In genomic region chr1:6035719-6036118, GRCh38 we compare ENCODE assay signal across 15 cellular contexts. TPM values are rescaled to one million over a fixed set of nuclear protein-coding genes. Genes with fewer than 3 reads are reported as not detected.
DNase-seq lines count a peak whose midpoint lies in the region; ATAC-seq and TF ChIP-seq lines count a peak whose summit lies in the region.
"Had no signal": no experiment of that assay in that cellular context is flagged by ENCODE, and none has a peak within 500 bp of the region (broad histone marks: within the 10 kb centered on the region; RNA-seq: fewer than 3 reads in every experiment).

No MANE protein-coding gene starts in this region.

- intact Hi-C loops in CD4-positive, alpha-beta memory T cell (cut with micrococcal nuclease) = no loop called here
- intact Hi-C loops in activated CD8-positive, alpha-beta T cell treated with anti-CD3 and anti-CD28 coated beads for 36 hours (cut with micrococcal nuclease) = no loop called here
- intact Hi-C loops in OCI-LY7 (cut with micrococcal nuclease; ENCODE audit: unreplicated experiment) = no loop called here

- no peak for TF ChIP-seq CTCF in activated CD8-positive, alpha-beta T cell treated with anti-CD3 and anti-CD28 coated beads for 36 hours (IDR thresholded peaks at IDR 0.05)
- TF ChIP-seq CTCF in kidney epithelial cell (IDR thresholded peaks at IDR 0.05; ENCODE audit: insufficient read depth, low read length, poor library complexity, severe bottlenecking) = peak; percentile 13
- TF ChIP-seq CTCF in OCI-LY7 (conservative IDR thresholded peaks at IDR 0.05; ENCODE audit: low read length) = no peak

- peak overlapping the region in 1 of 8 donors; percentile 48 for H3K4me3 Mint-ChIP-seq in CD4-positive, alpha-beta memory T cell
- no peak overlapping the region for H3K4me3 Mint-ChIP-seq in activated CD8-positive, alpha-beta T cell treated with anti-CD3 and anti-CD28 coated beads for 36 hours
- H3K4me3 Mint-ChIP-seq: activated B cell treated with CpG ODN at 0.5 μM for 24 hours had no signal

- peaks cover 15% of the 10 kb centered on the region for H3K36me3 ChIP-seq in CD4-positive, alpha-beta memory T cell (ENCODE audit: insufficient read depth, low read length)
- no peaks in the 10 kb centered on the region for H3K36me3 ChIP-seq in kidney epithelial cell (ENCODE audit: control insufficient read depth, insufficient read depth, low read length)
- H3K36me3 ChIP-seq in OCI-LY7 (ENCODE audit: insufficient read depth, low read length) = peaks cover 22% of the 10 kb centered on the region; the same call in 1 of the 2 replicates
- H3K36me3 ChIP-seq: SJCRH30 had no signal

- peaks cover 36 to 89% (median 52%) of the 10 kb centered on the region in 4 donors for H3K4me1 Mint-ChIP-seq in CD4-positive, alpha-beta memory T cell
- peaks cover 68% of the 10 kb centered on the region for H3K4me1 Mint-ChIP-seq in activated CD8-positive, alpha-beta T cell treated with anti-CD3 and anti-CD28 coated beads for 36 hours (ENCODE audit: low read depth)

- H3K4me2 ChIP-seq in OCI-LY7 (ENCODE audit: low read length) = no peak overlapping the region
- H3K4me2 ChIP-seq: A549 had no signal

- ATAC-seq in activated CD8-positive, alpha-beta T cell treated with anti-CD3 and anti-CD28 coated beads for 36 hours = no peak

- peaks cover 61% of the 10 kb centered on the region for H3K4me1 ChIP-seq in CD4-positive, alpha-beta memory T cell (ENCODE audit: insufficient read depth, low read length)
- peaks cover 10% of the 10 kb centered on the region for H3K4me1 ChIP-seq in OCI-LY7 (ENCODE audit: insufficient read depth, low read length, poor library complexity, severe bottlenecking)
- H3K4me1 ChIP-seq: A549, SJCRH30 had no signal

- no peaks in the 10 kb centered on the region for H3K27me3 ChIP-seq in CD4-positive, alpha-beta memory T cell (ENCODE audit: insufficient read depth, low read length)
- H3K27me3 ChIP-seq in kidney epithelial cell (ENCODE audit: control insufficient read depth, insufficient read depth, low read length) = peaks cover 41% of the 10 kb centered on the region

- H3K9me3 Mint-ChIP-seq in CD4-positive, alpha-beta memory T cell = no peaks in the 10 kb centered on the region
- no peaks in the 10 kb centered on the region for H3K9me3 Mint-ChIP-seq in activated CD8-positive, alpha-beta T cell treated with anti-CD3 and anti-CD28 coated beads for 36 hours
- H3K9me3 Mint-ChIP-seq: activated B cell treated with CpG ODN at 0.5 μM for 24 hours had no signal

- H3K79me2 ChIP-seq in OCI-LY7 (ENCODE audit: insufficient read depth, low read depth, low read length) = peaks cover 13% of the 10 kb centered on the region

- H2AFZ ChIP-seq in OCI-LY7 (ENCODE audit: low read length) = no peak overlapping the region

- no peaks in the 10 kb centered on the region for H3K27me3 Mint-ChIP-seq in CD4-positive, alpha-beta memory T cell
- no peaks in the 10 kb centered on the region for H3K27me3 Mint-ChIP-seq in activated CD8-positive, alpha-beta T cell treated with anti-CD3 and anti-CD28 coated beads for 36 hours
- H3K27me3 Mint-ChIP-seq: activated B cell treated with CpG ODN at 0.5 μM for 24 hours had no signal

- no peak overlapping the region for H3K27ac ChIP-seq in CD4-positive, alpha-beta memory T cell (ENCODE audit: low read depth, low read length)
- no peak overlapping the region for H3K27ac ChIP-seq in OCI-LY7 (ENCODE audit: low read depth, low read length, poor library complexity, severe bottlenecking)
- H3K27ac ChIP-seq: A549, SJCRH30 had no signal

- peaks cover 16 to 47% of the 10 kb centered on the region in 2 donors for H3K36me3 Mint-ChIP-seq in CD4-positive, alpha-beta memory T cell
- peaks cover 55% of the 10 kb centered on the region for H3K36me3 Mint-ChIP-seq in activated CD8-positive, alpha-beta T cell treated with anti-CD3 and anti-CD28 coated beads for 36 hours (ENCODE audit: low read depth)

- no peaks in the 10 kb centered on the region for H3K9me2 ChIP-seq in OCI-LY7 (ENCODE audit: insufficient read depth, low read length)

- peak overlapping the region in 6 of 7 donors; percentile 17 to 82 (median 44) for H3K27ac Mint-ChIP-seq in CD4-positive, alpha-beta memory T cell
- peak overlapping the region; percentile 7 for H3K27ac Mint-ChIP-seq in activated CD8-positive, alpha-beta T cell treated with anti-CD3 and anti-CD28 coated beads for 36 hours
- H3K27ac Mint-ChIP-seq: activated B cell treated with CpG ODN at 0.5 μM for 24 hours had no signal

- H3K9me3 ChIP-seq in CD4-positive, alpha-beta memory T cell (ENCODE audit: control insufficient read depth in 1 of 2, low read length in 2 of 2) = no peaks in the 10 kb centered on the region
- H3K9me3 ChIP-seq in OCI-LY7 (ENCODE audit: low read length) = no peaks in the 10 kb centered on the region
- H3K9me3 ChIP-seq: A549, SJCRH30 had no signal

- no TSS peak for BruUV-seq in OCI-LY7 (replicated peaks; lab: Mats Ljungman, UMichigan)

- no peak overlapping the region for H3K4me3 ChIP-seq in CD4-positive, alpha-beta memory T cell (ENCODE audit: low read length in 2 of 2)
- H3K4me3 ChIP-seq in kidney epithelial cell (ENCODE audit: low read depth, low read length) (no peak overlapping the region), OCI-LY7 (ENCODE audit: low read depth, low read length, poor library complexity, severe bottlenecking) (no peak overlapping the region)
- H3K4me3 ChIP-seq: A549, SJCRH30 had no signal

- CTCF ChIA-PET in CD4-positive, alpha-beta memory T cell (lab: Charles Lee; ENCODE audit: partially characterized antibody) = interaction anchor here (1.1 to 1.4 kb wide), 2 partner anchors 14 to 42 kb away, joined by 3 read pairs; no protein-coding TSS in a partner anchor
- CTCF ChIA-PET in activated CD8-positive, alpha-beta T cell treated with anti-CD3 and anti-CD28 coated beads for 36 hours (lab: Charles Lee) = interaction anchor here (1.7 kb wide), 1 partner anchor 8 kb away, joined by 10 read pairs; no protein-coding TSS in a partner anchor
- CTCF ChIA-PET in OCI-LY7 (lab: Charles Lee; ENCODE audit: unreplicated experiment) = no interaction called here

- peak; percentile 16 for DNase-seq in NCI-H2227 treated with DMSO at 0.1 percent for 48 hours (lab: John Stamatoyannopoulos, UW)
- no peak for DNase-seq in NCI-H2227 (lab: John Stamatoyannopoulos, UW; ENCODE audit: unreplicated experiment)
- no peak for DNase-seq in CD4-positive, alpha-beta memory T cell
- DNase-seq in activated CD8-positive, alpha-beta T cell treated with anti-CD3 and anti-CD28 coated beads for 36 hours = no peak
- DNase-seq in kidney epithelial cell (ENCODE audit: low read depth) = no peak
- no peak for DNase-seq in OCI-LY7 (ENCODE audit: low spot score)
- no peak for DNase-seq in dedifferentiated amniotic fluid mesenchymal stem cell (ENCODE audit: extremely low spot score)
- no peak for DNase-seq in islet precursor cell
- DNase-seq: activated B cell treated with CpG ODN at 0.5 μM for 24 hours, aorta, dermis blood vessel endothelial cell, mammary epithelial cell, NCI-H2107, SJCRH30 had no signal

- POLR2A ChIA-PET in CD4-positive, alpha-beta memory T cell (lab: Charles Lee; ENCODE audit: partially characterized antibody) = interaction anchor here (1.8 to 4.1 kb wide), 3 partner anchors 8 to 55 kb away, joined by 4 to 15 read pairs (median 10); partner anchors contain the start of gene NPHP4
- POLR2A ChIA-PET in activated CD8-positive, alpha-beta T cell treated with anti-CD3 and anti-CD28 coated beads for 36 hours (lab: Charles Lee) = interaction anchor here (0.9 to 1.4 kb wide), 4 partner anchors 9 to 42 kb away, joined by 3 to 4 read pairs (median 3); no protein-coding TSS in a partner anchor
- POLR2A ChIA-PET in OCI-LY7 (lab: Charles Lee) = no interaction called here

- H4K20me1 ChIP-seq in OCI-LY7 (ENCODE audit: insufficient read depth, low read length) = no peaks in the 10 kb centered on the region; the same call in 1 of the 2 replicates

RNA-seq across cellular contexts. Expression of gene KCNAB2, which starts 10.0 kb away (rescaled TPM):
- total RNA-seq in CD4-positive, alpha-beta memory T cell = 100 to 1,000 TPM; 188 to 197 TPM
- 10 to 100 TPM; 20.9 to 53.6 TPM for polyA plus RNA-seq in CD4-positive, alpha-beta memory T cell
- total RNA-seq in activated CD8-positive, alpha-beta T cell treated with anti-CD3 and anti-CD28 coated beads for 36 hours = 100 to 1,000 TPM; 290 to 299 TPM
- total RNA-seq in kidney epithelial cell (1.6 and 2.7 TPM in 2 replicates), OCI-LY7 (2022) (120 and 133 TPM in 2 replicates)
- 42.1 and 46.7 TPM in 2 replicates for total RNA-seq in OCI-LY7 (2014; rRNA removed; shearing (Covaris generic))

RNA-seq across cellular contexts. Expression of gene NPHP4, which starts 43.5 kb away (rescaled TPM):
- total RNA-seq in CD4-positive, alpha-beta memory T cell = 1 to 10 TPM; 7.6 to 9.6 TPM
- 1 to 10 TPM; 1.0 to 1.1 TPM for polyA plus RNA-seq in CD4-positive, alpha-beta memory T cell
- total RNA-seq in activated CD8-positive, alpha-beta T cell treated with anti-CD3 and anti-CD28 coated beads for 36 hours = 10 to 100 TPM; 16.5 to 16.8 TPM
- 6.6 TPM in 2 replicates for total RNA-seq in kidney epithelial cell
- total RNA-seq in OCI-LY7 (2014; rRNA removed; shearing (Covaris generic)) = 9.2 and 13.4 TPM in 2 replicates
- total RNA-seq in OCI-LY7 (2022) = 23.0 and 24.2 TPM in 2 replicates

Comparison
In these comparisons a context has a peak if more than half of its experiments do, and no peak if none do; other contexts are left out.
1. RNA of gene KCNAB2, which starts 10.0 kb away (total RNA-seq): 290 to 299 TPM in activated CD8-positive, alpha-beta T cell treated with anti-CD3 and anti-CD28 coated beads for 36 hours, 188 to 197 TPM in CD4-positive, alpha-beta memory T cell and 42.1 to 133 TPM in OCI-LY7; 1.6 to 2.7 TPM in kidney epithelial cell; every median in the first group is over 10 times any median in the second.